In genomic region chr7:148850564-148850963, GRCh38 we compare ENCODE assay signal across 31 cellular contexts. TPM values are rescaled to one million over a fixed set of nuclear protein-coding genes. Genes with fewer than 3 reads are reported as not detected.
"Had no signal": no experiment of that assay in that cellular context is flagged by ENCODE, and none has a peak within 500 bp of the region (broad histone marks: within the 10 kb centered on the region; RNA-seq: fewer than 3 reads in every experiment).

No MANE protein-coding gene starts in this region.

- DNase-seq: activated B cell treated with CpG ODN at 0.5 μM for 24 hours; activated CD4-positive, alpha-beta T cell treated with anti-CD3 and anti-CD28 coated beads, Interleukin-2, amount 50 U/mL, for 1 hour; activated CD8-positive, alpha-beta T cell treated with anti-CD3 and anti-CD28 coated beads for 36 hours; activated naive CD4-positive, alpha-beta T cell treated with Interleukin-2 at 50 U/mL for 16 hours; activated naive CD8-positive, alpha-beta T cell treated with anti-CD3 and anti-CD28 coated beads, Interleukin-2, amount 10 ng/mL, durations not matched to agents 7 days and 5 days; activated T-cell treated with anti-CD3 and anti-CD28 coated beads, Interleukin-2, amount 50 U/mL, for 48 hours; cerebellar nuclear complex; colonic mucosa; effector CD8-positive, alpha-beta T cell; head of caudate nucleus; hippocampal formation; left cardiac atrium; midbrain; naive thymus-derived CD4-positive, alpha-beta T cell; occipital lobe; stimulated activated CD4-positive, alpha-beta T cell treated with anti-CD3 and anti-CD28 coated beads, Interleukin-15, amount 100 ng/mL, for 24 hours; stimulated activated CD4-positive, alpha-beta T cell treated with anti-CD3 and anti-CD28 coated beads, Interleukin-2, amount 100 ng/mL, for 24 hours; stimulated activated naive B cell treated with anti-CD40 and anti-IgM and Interleukin-4, amounts not matched to agents 10 μg/mL and 1 μg/mL and 100 μg/mL, for 72 hours; stomach; T-helper 1 cell; thyroid gland; upper lobe of right lung had no signal

- H3K27me3 Mint-ChIP-seq: activated B cell treated with CpG ODN at 0.5 μM for 24 hours; activated CD8-positive, alpha-beta T cell treated with anti-CD3 and anti-CD28 coated beads for 36 hours; activated naive CD8-positive, alpha-beta T cell treated with anti-CD3 and anti-CD28 coated beads, Interleukin-2, amount 10 ng/mL, durations not matched to agents 7 days and 5 days; brain; naive thymus-derived CD4-positive, alpha-beta T cell; stimulated activated naive B cell treated with anti-CD40 and anti-IgM and Interleukin-4, amounts not matched to agents 10 μg/mL and 1 μg/mL and 100 μg/mL, for 72 hours had no signal

- H3K36me3 ChIP-seq: ascending aorta, cardiac muscle cell, colonic mucosa, gastroesophageal sphincter, right atrium auricular region, stomach, thyroid gland, upper lobe of right lung had no signal

- ATAC-seq: activated CD8-positive, alpha-beta T cell treated with anti-CD3 and anti-CD28 coated beads for 36 hours; gastroesophageal sphincter; left cardiac atrium; naive thymus-derived CD4-positive, alpha-beta T cell; stimulated activated naive B cell treated with anti-CD40 and anti-IgM and Interleukin-4, amounts not matched to agents 10 μg/mL and 1 μg/mL and 100 μg/mL, for 72 hours; upper lobe of right lung had no signal

- H3K4me1 ChIP-seq: ascending aorta, colonic mucosa, gastroesophageal sphincter, parathyroid adenoma, right atrium auricular region, thyroid gland, upper lobe of right lung had no signal

- H3K27ac Mint-ChIP-seq: activated B cell treated with CpG ODN at 0.5 μM for 24 hours; activated CD8-positive, alpha-beta T cell treated with anti-CD3 and anti-CD28 coated beads for 36 hours; activated naive CD8-positive, alpha-beta T cell treated with anti-CD3 and anti-CD28 coated beads, Interleukin-2, amount 10 ng/mL, durations not matched to agents 7 days and 5 days; activated T-helper 2 cell treated with anti-CD3 and anti-CD28 coated beads, Interferon-gamma antibody, Interleukin-2, Interleukin-4, amounts not matched to agents 10 μg/mL and 5 μg/mL and 100 μg/mL, durations not matched to agents 14 hours and 24 hours and 36 hours; neural progenitor cell; stimulated activated naive B cell treated with anti-CD40 and anti-IgM and Interleukin-4, amounts not matched to agents 10 μg/mL and 1 μg/mL and 100 μg/mL, for 72 hours had no signal

- H3K9me3 Mint-ChIP-seq: activated B cell treated with CpG ODN at 0.5 μM for 24 hours; activated CD8-positive, alpha-beta T cell treated with anti-CD3 and anti-CD28 coated beads for 36 hours; activated naive CD8-positive, alpha-beta T cell treated with anti-CD3 and anti-CD28 coated beads, Interleukin-2, amount 10 ng/mL, durations not matched to agents 7 days and 5 days; activated T-helper 2 cell treated with anti-CD3 and anti-CD28 coated beads, Interferon-gamma antibody, Interleukin-2, Interleukin-4, amounts not matched to agents 10 μg/mL and 5 μg/mL and 100 μg/mL, durations not matched to agents 14 hours and 24 hours and 36 hours; brain; neural progenitor cell; stimulated activated naive B cell treated with anti-CD40 and anti-IgM and Interleukin-4, amounts not matched to agents 10 μg/mL and 1 μg/mL and 100 μg/mL, for 72 hours had no signal

- H3K27ac ChIP-seq: ascending aorta, colonic mucosa, gastroesophageal sphincter, parathyroid adenoma, right atrium auricular region, stomach, thyroid gland, upper lobe of right lung had no signal

- H3K9me3 ChIP-seq: ascending aorta, colonic mucosa, gastroesophageal sphincter, right atrium auricular region, stomach, thyroid gland, upper lobe of right lung had no signal

- H3K9ac ChIP-seq: neural progenitor cell, parathyroid adenoma had no signal

- H3K27me3 ChIP-seq: ascending aorta, cardiac muscle cell, colonic mucosa, gastroesophageal sphincter, neural progenitor cell, right atrium auricular region, stomach, thyroid gland, upper lobe of right lung had no signal

- H3K4me3 ChIP-seq: ascending aorta, cardiac muscle cell, colonic mucosa, gastroesophageal sphincter, neural progenitor cell, right atrium auricular region, smooth muscle cell, stomach, thyroid gland, upper lobe of right lung had no signal

- H3K4me3 Mint-ChIP-seq: activated B cell treated with CpG ODN at 0.5 μM for 24 hours; activated CD8-positive, alpha-beta T cell treated with anti-CD3 and anti-CD28 coated beads for 36 hours; activated naive CD8-positive, alpha-beta T cell treated with anti-CD3 and anti-CD28 coated beads, Interleukin-2, amount 10 ng/mL, durations not matched to agents 7 days and 5 days; brain; naive thymus-derived CD4-positive, alpha-beta T cell; neural progenitor cell; stimulated activated naive B cell treated with anti-CD40 and anti-IgM and Interleukin-4, amounts not matched to agents 10 μg/mL and 1 μg/mL and 100 μg/mL, for 72 hours had no signal

RNA-seq across cellular contexts. Expression of gene EZH2, which starts 33.5 kb away (rescaled TPM):
- total RNA-seq: ascending aorta had no signal
